In the genomic region with DNA sequence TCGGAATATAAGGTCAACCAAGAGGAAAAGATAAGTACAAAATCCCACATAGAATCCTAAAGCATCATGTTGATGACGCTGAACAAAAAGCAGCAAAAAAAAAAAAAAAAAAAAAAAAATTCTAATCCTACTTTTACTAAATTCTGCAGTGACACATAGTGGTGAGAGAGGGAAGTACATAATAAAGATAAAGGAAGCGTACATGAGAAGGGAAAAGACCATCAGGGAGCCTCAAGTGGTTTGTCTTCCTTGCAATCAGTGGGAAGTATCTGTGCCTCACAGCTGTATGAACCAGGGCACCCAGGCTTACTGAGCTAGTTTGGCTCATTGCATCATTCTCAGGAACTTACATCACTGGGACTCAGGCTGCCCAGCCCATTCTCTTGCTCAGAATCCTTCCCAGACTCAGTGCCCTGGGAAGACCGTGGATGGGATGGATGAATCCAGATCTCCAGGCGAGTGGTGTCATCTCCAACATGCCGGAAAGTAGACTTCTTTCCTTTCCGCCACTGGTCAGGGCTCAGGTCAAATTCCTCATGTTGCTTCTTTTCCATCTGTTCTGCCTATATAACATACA, we compare ENCODE assay signal across 8 cellular contexts. TPM values are rescaled to one million over a fixed set of nuclear protein-coding genes. Genes with fewer than 3 reads are reported as not detected.
DNase-seq lines count a peak whose midpoint lies in the region; ATAC-seq and TF ChIP-seq lines count a peak whose summit lies in the region.

No MANE protein-coding gene starts in this region.

- intact Hi-C loops in mucosa of descending colon (cut with DNase I, micrococcal nuclease): loop anchor here in 1 of 2 donors (10.0 kb wide), 1 partner anchor 228 kb away; the partner anchor contains the start of gene HIC1

- peak; percentile 70 for ATAC-seq in mucosa of descending colon
- ATAC-seq in GM19023 (IDR thresholded peaks at IDR 0.05; ENCODE audit: unreplicated experiment): no peak
- no peak for ATAC-seq in GM21381 (IDR thresholded peaks at IDR 0.05; ENCODE audit: unreplicated experiment)

- no peaks in the 10 kb centered on the region for H3K9me3 ChIP-seq in mucosa of descending colon

- DNase-seq in NCI-H345 (lab: John Stamatoyannopoulos, UW): peak; percentile 3
- no peak for DNase-seq in NCI-H345 treated with DMSO at 0.1 percent for 48 hours (lab: John Stamatoyannopoulos, UW; ENCODE audit: unreplicated experiment)
- peak; percentile 41 for DNase-seq in LoVo (ENCODE audit: low spot score)
- DNase-seq in SW480 (ENCODE audit: low spot score): peak; percentile 67
- peak; percentile 63 for DNase-seq in epithelial cell of esophagus (ENCODE audit: low read depth)
- no peak for DNase-seq in mucosa of descending colon

- H3K4me1 ChIP-seq in mucosa of descending colon (ENCODE audit: low read depth): no peaks in the 10 kb centered on the region

- TF ChIP-seq CTCF in epithelial cell of esophagus (IDR thresholded peaks at IDR 0.05; ENCODE audit: insufficient read depth, low read depth, low read length, missing control alignments): peak; percentile 38
- no peak for TF ChIP-seq CTCF in mucosa of descending colon (IDR thresholded peaks at IDR 0.05)

- no peaks in the 10 kb centered on the region for H3K36me3 ChIP-seq in mucosa of descending colon (ENCODE audit: low read depth)

- H3K4me3 ChIP-seq in epithelial cell of esophagus (ENCODE audit: low read length) (no peak overlapping the region), mucosa of descending colon (no peak overlapping the region)

RNA-seq across cellular contexts. Expression of gene SMG6, which starts 21.2 kb away (rescaled TPM):
- total RNA-seq in mucosa of descending colon: 10 to 100 TPM; 25.9 to 41.6 (median 38.8) TPM

RNA-seq across cellular contexts. Expression of gene SRR, which starts 21.4 kb away (rescaled TPM):
- total RNA-seq in mucosa of descending colon: 10 to 100 TPM in 1 of 3 donors, 1 to 10 TPM in 2; 9.7 to 16.2 (median 9.8) TPM

RNA-seq across cellular contexts. Expression of gene TSR1, which starts 53.9 kb away (rescaled TPM):
- 10 to 100 TPM; 13.6 to 23.4 (median 15.4) TPM for total RNA-seq in mucosa of descending colon

RNA-seq across cellular contexts. Expression of gene SGSM2, which starts 54.9 kb away (rescaled TPM):
- 10 to 100 TPM; 29.1 to 57.9 (median 30.2) TPM for total RNA-seq in mucosa of descending colon

Comparison
In these comparisons a context has a peak if more than half of its experiments do, and no peak if none do; other contexts are left out.
1. DNase-seq: peak in NCI-H345 (single experiment), LoVo (single experiment), SW480 (single experiment) and epithelial cell of esophagus (single experiment); none in NCI-H345 treated with DMSO at 0.1 percent for 48 hours (single experiment) and mucosa of descending colon (0 of 3).